In the genomic region with DNA sequence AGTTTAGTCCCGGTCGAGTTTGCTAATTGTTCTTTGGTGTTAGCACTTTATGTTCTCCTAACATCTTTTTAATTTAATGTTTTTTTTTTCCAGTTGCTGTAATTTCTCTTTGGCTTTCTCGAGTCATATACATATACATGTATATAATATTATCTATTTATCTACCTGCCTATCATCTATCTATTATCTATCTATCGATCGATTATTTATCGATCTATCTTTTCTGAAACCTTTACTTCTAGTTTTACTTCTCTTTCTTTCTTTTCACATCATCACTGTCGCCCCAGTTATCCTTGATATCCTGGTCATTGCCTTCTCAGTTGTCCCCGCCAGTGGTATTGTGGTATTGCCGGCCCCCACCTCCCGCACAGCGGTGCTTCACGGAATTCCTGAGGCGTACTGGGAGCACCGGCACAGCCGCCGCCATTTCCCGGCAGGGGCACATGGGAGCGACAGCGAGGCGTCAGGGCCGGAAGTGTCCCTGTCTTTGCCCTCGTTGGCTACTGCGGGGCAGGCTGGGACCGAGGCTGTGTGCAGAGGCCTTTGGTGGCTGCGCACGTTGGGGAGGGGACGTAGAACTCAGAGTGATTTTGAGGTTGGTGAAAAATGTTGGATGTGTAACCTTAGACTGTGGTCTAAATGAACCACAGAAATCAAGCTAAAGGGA, we compare ENCODE assay signal across 22 cellular contexts.
DNase-seq lines count a peak whose midpoint lies in the region; ATAC-seq and TF ChIP-seq lines count a peak whose summit lies in the region.
"Had no signal": no experiment of that assay in that cellular context is flagged by ENCODE, and none has a peak within 500 bp of the region (broad histone marks: within the 10 kb centered on the region; RNA-seq: fewer than 3 reads in every experiment).

No MANE protein-coding gene starts in this region.

- TF ChIP-seq POLR2A in esophagus muscularis mucosa (IDR thresholded peaks at IDR 0.05; ENCODE audit: low read depth), result no peak

- H3K36me3 Mint-ChIP-seq in T-helper 17 cell (ENCODE audit: low read depth), result no peaks in the 10 kb centered on the region
- H3K36me3 Mint-ChIP-seq: CD14-positive monocyte; CD8-positive, alpha-beta memory T cell had no signal

- H3K9me3 ChIP-seq in WERI-Rb-1 (ENCODE audit: severe bottlenecking) (no peaks in the 10 kb centered on the region), esophagus muscularis mucosa (no peaks in the 10 kb centered on the region), T-helper 17 cell (ENCODE audit: control insufficient read depth, low read length, poor library complexity, severe bottlenecking) (no peaks in the 10 kb centered on the region)
- H3K9me3 ChIP-seq: A549; BE2C; BLaER1 treated with 17β-estradiol and CSF1 and Interleukin-3, amounts not matched to agents 10 nM and 100 nM; HAP-1 had no signal

- intact Hi-C loops in esophagus muscularis mucosa (cut with DNase I), result no loop called here

- DNase-seq in MV-4-11 (lab: John Stamatoyannopoulos, UW), result peak; percentile 27
- DNase-seq in WERI-Rb-1, result peak; percentile 19
- DNase-seq in esophagus muscularis mucosa (ENCODE audit: extremely low spot score), result peak; percentile 83
- DNase-seq in HuH-7 (ENCODE audit: low spot score), result no peak
- no peak for DNase-seq in kidney tubule cell (ENCODE audit: low spot score)
- no peak for DNase-seq in T-helper 17 cell
- DNase-seq in ecto neural progenitor cell (ENCODE audit: low spot score), result no peak
- DNase-seq: 8988T; ACHN; AML-193; BE2C; CD4-positive, alpha-beta T cell; CD8-positive, alpha-beta memory T cell; DMS 273 treated with DMSO at 0.1 percent for 48 hours; DMS79 treated with DMSO at 0.1 percent for 48 hours; GF-D8; GM23248; HFFc6 had no signal

- no peaks in the 10 kb centered on the region for H3K27me3 ChIP-seq in WERI-Rb-1 (ENCODE audit: insufficient read depth, low read depth, severe bottlenecking)
- H3K27me3 ChIP-seq in esophagus muscularis mucosa, result no peaks in the 10 kb centered on the region
- H3K27me3 ChIP-seq: BLaER1 treated with 17β-estradiol and CSF1 and Interleukin-3, amounts not matched to agents 10 nM and 100 nM had no signal

- H3K27ac ChIP-seq in WERI-Rb-1 (peak overlapping the region; percentile 74), esophagus muscularis mucosa (replicated peaks in 1 of 4) (no peak overlapping the region)
- H3K27ac ChIP-seq: A549; BLaER1 treated with 17β-estradiol and CSF1 and Interleukin-3, amounts not matched to agents 10 nM and 100 nM; GM23248 had no signal

- peaks cover 31% of the 10 kb centered on the region for H3K27me3 Mint-ChIP-seq in T-helper 17 cell

- H3K4me3 ChIP-seq in WERI-Rb-1 (ENCODE audit: low read depth, low read length), result no peak overlapping the region
- no peak overlapping the region for H3K4me3 ChIP-seq in esophagus muscularis mucosa
- H3K4me3 ChIP-seq: A549; BLaER1 treated with 17β-estradiol and CSF1 and Interleukin-3, amounts not matched to agents 10 nM and 100 nM; GM23248; HAP-1 had no signal

- 92% methylated on average over 26 of the region's 27 CpGs for WGBS in esophagus muscularis mucosa

- no peak overlapping the region for H3K27ac Mint-ChIP-seq in T-helper 17 cell
- H3K27ac Mint-ChIP-seq: CD14-positive monocyte; CD4-positive, alpha-beta T cell; CD8-positive, alpha-beta memory T cell; HFFc6 had no signal

- no peaks in the 10 kb centered on the region for H3K4me1 ChIP-seq in esophagus muscularis mucosa
- H3K4me1 ChIP-seq: A549; BE2C; BLaER1 treated with 17β-estradiol and CSF1 and Interleukin-3, amounts not matched to agents 10 nM and 100 nM had no signal

- no peak for ATAC-seq in T-helper 17 cell
- ATAC-seq: A549 had no signal

- TF ChIP-seq EP300 in esophagus muscularis mucosa (IDR thresholded peaks at IDR 0.05), result no peak

- H3K36me3 ChIP-seq in WERI-Rb-1 (no peaks in the 10 kb centered on the region), esophagus muscularis mucosa (no peaks in the 10 kb centered on the region)
- H3K36me3 ChIP-seq: BE2C; BLaER1 treated with 17β-estradiol and CSF1 and Interleukin-3, amounts not matched to agents 10 nM and 100 nM; HAP-1 had no signal

- H3K4me1 Mint-ChIP-seq in T-helper 17 cell, result no peaks in the 10 kb centered on the region
- H3K4me1 Mint-ChIP-seq: CD14-positive monocyte; CD8-positive, alpha-beta memory T cell had no signal

- no peak overlapping the region for H3K4me3 Mint-ChIP-seq in T-helper 17 cell
- H3K4me3 Mint-ChIP-seq: CD14-positive monocyte; CD4-positive, alpha-beta T cell; CD8-positive, alpha-beta memory T cell; HFFc6 had no signal

- TF ChIP-seq CTCF in WERI-Rb-1 (IDR thresholded peaks at IDR 0.05; ENCODE audit: low read depth, low read length) (no peak), esophagus muscularis mucosa (IDR thresholded peaks at IDR 0.05) (no peak)

Comparison
In these comparisons a context has a peak if more than half of its experiments do, and no peak if none do; other contexts are left out.
1. DNase-seq: peak in MV-4-11 (single experiment), WERI-Rb-1 (single experiment) and esophagus muscularis mucosa (single experiment); none in HuH-7 (single experiment), kidney tubule cell (single experiment), T-helper 17 cell (0 of 3) and ecto neural progenitor cell (single experiment).